ENCODE assay signal across 14 cellular contexts in genomic region chr2:28601612-28602011, GRCh38.
A peak's percentile ranks its signal among the peaks of the same experiment; 100 is the strongest.
DNase-seq lines count a peak whose midpoint lies in the region; ATAC-seq and TF ChIP-seq lines count a peak whose summit lies in the region.
"Had no signal": no experiment of that assay in that cellular context is flagged by ENCODE, and none has a peak within 500 bp of the region (broad histone marks: within the 10 kb centered on the region; RNA-seq: fewer than 3 reads in every experiment).

No MANE protein-coding gene starts in this region.

- H3K27ac ChIP-seq in GM23338 (ENCODE audit: low read depth): no peak overlapping the region

- H3F3A ChIP-seq in GM23338 (replicated peaks; ENCODE audit: low read depth): no peaks in the 10 kb centered on the region

- TF ChIP-seq CTCF in GM23338 (conservative IDR thresholded peaks at IDR 0.05; ENCODE audit: low read depth in 2 of 2): no peak

- intact Hi-C loops in left cardiac atrium (cut with DNase I): no loop called here
- intact Hi-C loops in sciatic nerve (cut with DNase I): no loop called here

- no peaks in the 10 kb centered on the region for H3K4me1 ChIP-seq in GM23338 (ENCODE audit: insufficient read depth)

- H3K4me3 Mint-ChIP-seq in GM23338: no peak overlapping the region
- H3K4me3 Mint-ChIP-seq: activated CD8-positive, alpha-beta T cell treated with anti-CD3 and anti-CD28 coated beads, Interleukin-2, amount 10 ng/mL, durations not matched to agents 7 days and 5 days; naive thymus-derived CD8-positive, alpha-beta T cell had no signal

- no peaks in the 10 kb centered on the region for H3K79me2 ChIP-seq in GM23338 (replicated peaks; ENCODE audit: insufficient read depth)

- no peaks in the 10 kb centered on the region for H3K36me3 Mint-ChIP-seq in GM23338 (ENCODE audit: low read depth)

- H3K4me2 ChIP-seq in GM23338: no peak overlapping the region

- no peaks in the 10 kb centered on the region for H4K20me1 ChIP-seq in GM23338 (replicated peaks; ENCODE audit: insufficient read depth)

- peak; percentile 19 to 51 for ATAC-seq in left cardiac atrium
- peak; percentile 58 for ATAC-seq in sciatic nerve
- no peak for ATAC-seq in HG03139 (IDR thresholded peaks at IDR 0.05; ENCODE audit: unreplicated experiment)
- no peak for ATAC-seq in GM23338
- ATAC-seq: activated CD8-positive, alpha-beta T cell treated with anti-CD3 and anti-CD28 coated beads, Interleukin-2, amount 10 ng/mL, durations not matched to agents 7 days and 5 days; naive thymus-derived CD8-positive, alpha-beta T cell had no signal

- H3K36me3 ChIP-seq in GM23338 (ENCODE audit: insufficient read depth): no peaks in the 10 kb centered on the region
- H3K36me3 ChIP-seq: MG63 had no signal

- H2AFZ ChIP-seq in GM23338: no peak overlapping the region

- peaks cover 5% of the 10 kb centered on the region for H3K27me3 Mint-ChIP-seq in GM23338 (ENCODE audit: insufficient read depth, low read depth, poor library complexity)
- H3K27me3 Mint-ChIP-seq: naive thymus-derived CD8-positive, alpha-beta T cell had no signal

- H3K27me3 ChIP-seq in GM23338 (ENCODE audit: insufficient read depth): no peaks in the 10 kb centered on the region
- H3K27me3 ChIP-seq: MG63 had no signal

- peaks cover 2% of the 10 kb centered on the region; the same call in 2 of the 3 replicates for H3K4me1 Mint-ChIP-seq in GM23338

- H3K9me3 Mint-ChIP-seq in GM23338: no peaks in the 10 kb centered on the region
- H3K9me3 Mint-ChIP-seq: activated T-helper 2 cell treated with anti-CD3 and anti-CD28 coated beads, Interferon-gamma antibody, Interleukin-2, Interleukin-4, amounts not matched to agents 10 μg/mL and 5 μg/mL and 100 μg/mL, durations not matched to agents 14 hours and 24 hours and 36 hours had no signal

- DNase-seq in GF-D8 (lab: John Stamatoyannopoulos, UW): peak; percentile 70
- DNase-seq in SKM-1 (lab: John Stamatoyannopoulos, UW; ENCODE audit: unreplicated experiment): peak; percentile 72
- no peak for DNase-seq in left cardiac atrium
- no peak for DNase-seq in sciatic nerve (ENCODE audit: low spot score)
- no peak for DNase-seq in stimulated activated CD4-positive, alpha-beta T cell treated with anti-CD3 and anti-CD28 coated beads, Interleukin-15, amount 100 ng/mL, for 24 hours
- no peak for DNase-seq in stimulated activated CD4-positive, alpha-beta T cell treated with anti-CD3 and anti-CD28 coated beads, Interleukin-2, amount 100 ng/mL, for 48 hours
- no peak for DNase-seq in GM23338 (ENCODE audit: low spot score)
- DNase-seq: activated CD8-positive, alpha-beta T cell treated with anti-CD3 and anti-CD28 coated beads, Interleukin-2, amount 10 ng/mL, durations not matched to agents 7 days and 5 days; erythroblast; MG63; naive thymus-derived CD8-positive, alpha-beta T cell; T1000 had no signal

- no peaks in the 10 kb centered on the region for H3K9me2 ChIP-seq in GM23338 (ENCODE audit: insufficient read depth)

- H3K27ac Mint-ChIP-seq in GM23338: no peak overlapping the region
- H3K27ac Mint-ChIP-seq: activated CD8-positive, alpha-beta T cell treated with anti-CD3 and anti-CD28 coated beads, Interleukin-2, amount 10 ng/mL, durations not matched to agents 7 days and 5 days; activated T-helper 2 cell treated with anti-CD3 and anti-CD28 coated beads, Interferon-gamma antibody, Interleukin-2, Interleukin-4, amounts not matched to agents 10 μg/mL and 5 μg/mL and 100 μg/mL, durations not matched to agents 14 hours and 24 hours and 36 hours had no signal

- H3K4me3 ChIP-seq in GM23338: no peak overlapping the region
- H3K4me3 ChIP-seq: MG63 had no signal

TF ChIP-seq in GM23338, 12 proteins besides CTCF, POLR2A, EP300 and RAD21 (continues in another document):
- no peak for TF ChIP-seq ZNF114 (CRISPR knock-in tag; IDR thresholded peaks at IDR 0.05)
- TF ChIP-seq REST (IDR thresholded peaks at IDR 0.05; ENCODE audit: unreplicated experiment): no peak
- TF ChIP-seq ETS1 (IDR thresholded peaks at IDR 0.05): no peak
- no peak for TF ChIP-seq NANOG (IDR thresholded peaks at IDR 0.05; ENCODE audit: borderline replicate concordance)
- TF ChIP-seq STAT1 (IDR thresholded peaks at IDR 0.05; ENCODE audit: unreplicated experiment): no peak
- no peak for TF ChIP-seq ZNF331 (CRISPR knock-in tag; IDR thresholded peaks at IDR 0.05; ENCODE audit: low read depth)
- no peak for TF ChIP-seq EZH2 (IDR thresholded peaks at IDR 0.05; ENCODE audit: low read depth, unreplicated experiment)
- no peak for TF ChIP-seq EZH2phosphoT487 (IDR thresholded peaks at IDR 0.05; ENCODE audit: unreplicated experiment)
- TF ChIP-seq JUNB (IDR thresholded peaks at IDR 0.05; ENCODE audit: unreplicated experiment): no peak
- TF ChIP-seq CREB1 (CRISPR knock-in tag; IDR thresholded peaks at IDR 0.05; ENCODE audit: low read depth): no peak

Comparison
In these comparisons a context has a peak if more than half of its experiments do, and no peak if none do; other contexts are left out.
1. DNase-seq: peak in GF-D8 (single experiment) and SKM-1 (single experiment); none in left cardiac atrium (single experiment), sciatic nerve (single experiment), stimulated activated CD4-positive, alpha-beta T cell treated with anti-CD3 and anti-CD28 coated beads, Interleukin-15, amount 100 ng/mL, for 24 hours (single experiment), stimulated activated CD4-positive, alpha-beta T cell treated with anti-CD3 and anti-CD28 coated beads, Interleukin-2, amount 100 ng/mL, for 48 hours (0 of 2) and GM23338 (single experiment).
2. ATAC-seq: peak in left cardiac atrium (2 of 2) and sciatic nerve (single experiment); none in HG03139 (single experiment) and GM23338 (single experiment).